Comparison of ENCODE assay signal across 8 cellular contexts in genomic region chr15:42547926-42548257, GRCh38. TPM values are rescaled to one million over a fixed set of nuclear protein-coding genes. Genes with fewer than 3 reads are reported as not detected.
DNase-seq lines count a peak whose midpoint lies in the region; ATAC-seq and TF ChIP-seq lines count a peak whose summit lies in the region.

No MANE protein-coding gene starts in this region.

- H3K27ac Mint-ChIP-seq in T-helper 2 cell treated with Interferon-gamma antibody and Interleukin-4, amounts not matched to agents 5 μg/mL and 100 μg/mL, for 36 hours, result peak overlapping the region; percentile 96
- peak overlapping the region; percentile 98 for H3K27ac Mint-ChIP-seq in osteocyte (ENCODE audit: unreplicated experiment)

- DNase-seq in AG10803 (ENCODE audit: low read depth) (peak; percentile 38), fibroblast of the aortic adventitia (ENCODE audit: low read depth) (peak; percentile 54), osteocyte (ENCODE audit: extremely low spot score, unreplicated experiment) (no peak), G401 (ENCODE audit: low spot score) (no peak), medulla oblongata (ENCODE audit: extremely low spot score) (no peak)
- no peak for DNase-seq in T-helper 2 cell treated with Interferon-gamma antibody and Interleukin-4, amounts not matched to agents 5 μg/mL and 100 μg/mL, for 36 hours (ENCODE audit: low spot score)

- H3K27me3 Mint-ChIP-seq in T-helper 2 cell treated with Interferon-gamma antibody and Interleukin-4, amounts not matched to agents 5 μg/mL and 100 μg/mL, for 36 hours (ENCODE audit: low read depth), result no peaks in the 10 kb centered on the region
- no peaks in the 10 kb centered on the region for H3K27me3 Mint-ChIP-seq in osteocyte (ENCODE audit: unreplicated experiment)

- H3K4me3 ChIP-seq in AG10803 (ENCODE audit: low read length), result peak overlapping the region; percentile 99
- H3K4me3 ChIP-seq in fibroblast of the aortic adventitia (ENCODE audit: low read depth, low read length), result peak overlapping the region; percentile 98

- TF ChIP-seq CTCF in AG10803 (conservative IDR thresholded peaks at IDR 0.05; ENCODE audit: low read length) (no peak), fibroblast of the aortic adventitia (IDR thresholded peaks at IDR 0.05; ENCODE audit: insufficient read depth, low read length) (no peak), osteocyte (IDR thresholded peaks at IDR 0.05) (no peak)

- H3K36me3 Mint-ChIP-seq in T-helper 2 cell treated with Interferon-gamma antibody and Interleukin-4, amounts not matched to agents 5 μg/mL and 100 μg/mL, for 36 hours (ENCODE audit: low read depth), result peaks cover 30% of the 10 kb centered on the region
- peaks cover 14% of the 10 kb centered on the region for H3K36me3 Mint-ChIP-seq in osteocyte (ENCODE audit: unreplicated experiment)

- peak overlapping the region; percentile 92 for H3K4me3 Mint-ChIP-seq in T-helper 2 cell treated with Interferon-gamma antibody and Interleukin-4, amounts not matched to agents 5 μg/mL and 100 μg/mL, for 36 hours
- peak overlapping the region; percentile 95 for H3K4me3 Mint-ChIP-seq in osteocyte (ENCODE audit: unreplicated experiment)

- ATAC-seq in GM21737 (IDR thresholded peaks at IDR 0.05; ENCODE audit: unreplicated experiment) (peak; percentile 7), GM18867 (IDR thresholded peaks at IDR 0.05; ENCODE audit: unreplicated experiment) (no peak)

- no peaks in the 10 kb centered on the region for H3K9me3 Mint-ChIP-seq in T-helper 2 cell treated with Interferon-gamma antibody and Interleukin-4, amounts not matched to agents 5 μg/mL and 100 μg/mL, for 36 hours
- H3K9me3 Mint-ChIP-seq in osteocyte (ENCODE audit: unreplicated experiment), result no peaks in the 10 kb centered on the region

- in situ Hi-C loops in G401 (cut with HindIII; ENCODE audit: low sequenced_read_pairs), result no loop called here

- peaks cover 46% of the 10 kb centered on the region for H3K4me1 Mint-ChIP-seq in T-helper 2 cell treated with Interferon-gamma antibody and Interleukin-4, amounts not matched to agents 5 μg/mL and 100 μg/mL, for 36 hours (ENCODE audit: low read depth)
- peaks cover 29% of the 10 kb centered on the region for H3K4me1 Mint-ChIP-seq in osteocyte (ENCODE audit: unreplicated experiment)

RNA-seq across cellular contexts. Expression of gene LRRC57, which starts 0.7 kb away (rescaled TPM):
- total RNA-seq in fibroblast of the aortic adventitia (ENCODE audit: low replicate concordance) (12.9 and 21.6 TPM in 2 replicates), osteocyte (38.9 and 40.3 TPM in 2 replicates)
- 17.2 and 26.2 TPM in 2 replicates for total RNA-seq in G401 (2014; rRNA removed; shearing (Covaris generic))

RNA-seq across cellular contexts. Expression of gene HAUS2, which starts 0.7 kb away (rescaled TPM):
- total RNA-seq in fibroblast of the aortic adventitia (ENCODE audit: low replicate concordance), result 41.4 and 41.5 TPM in 2 replicates
- total RNA-seq in osteocyte, result 19.2 and 23.8 TPM in 2 replicates
- 18.2 and 39.1 TPM in 2 replicates for total RNA-seq in G401 (2014; rRNA removed; shearing (Covaris generic))

RNA-seq across cellular contexts. Expression of gene STARD9, which starts 27.5 kb away (rescaled TPM):
- total RNA-seq in fibroblast of the aortic adventitia (ENCODE audit: low replicate concordance) (5.2 and 8.0 TPM in 2 replicates), osteocyte (23.6 and 24.4 TPM in 2 replicates)
- total RNA-seq in G401 (2014; rRNA removed; shearing (Covaris generic)), result 2.5 and 4.0 TPM in 2 replicates

RNA-seq across cellular contexts. Expression of gene SNAP23, which starts 52.5 kb away (rescaled TPM):
- total RNA-seq in fibroblast of the aortic adventitia (ENCODE audit: low replicate concordance) (39.8 and 87.4 TPM in 2 replicates), osteocyte (72.7 and 84.7 TPM in 2 replicates)
- total RNA-seq in G401 (2014; rRNA removed; shearing (Covaris generic)), result 98.5 and 122 TPM in 2 replicates

RNA-seq across cellular contexts. Expression of gene ZNF106, which starts 57.0 kb away (rescaled TPM):
- 72.8 and 203 TPM in 2 replicates for total RNA-seq in fibroblast of the aortic adventitia (ENCODE audit: low replicate concordance)
- 59.6 and 59.7 TPM in 2 replicates for total RNA-seq in osteocyte
- 100 and 134 TPM in 2 replicates for total RNA-seq in G401 (2014; rRNA removed; shearing (Covaris generic))

Comparison
In these comparisons a context has a peak if more than half of its experiments do, and no peak if none do; other contexts are left out.
1. DNase-seq: peak in AG10803 (single experiment) and fibroblast of the aortic adventitia (single experiment); none in T-helper 2 cell treated with Interferon-gamma antibody and Interleukin-4, amounts not matched to agents 5 μg/mL and 100 μg/mL, for 36 hours (single experiment), osteocyte (single experiment), G401 (single experiment) and medulla oblongata (single experiment).